ENCODE assay signal across 1 cellular context in genomic region chr18:41982942-41983660, GRCh38.
TF ChIP-seq lines count a peak whose summit lies in the region.

No MANE protein-coding gene starts in this region.

TF ChIP-seq in WTC11, 78 proteins besides CTCF, POLR2A, EP300 and RAD21 (continued from another document):
- TF ChIP-seq AFF4 (CRISPR knock-in tag; IDR thresholded peaks at IDR 0.05; ENCODE audit: borderline replicate concordance) (no peak), ZBTB21 (CRISPR knock-in tag; IDR thresholded peaks at IDR 0.05; ENCODE audit: borderline replicate concordance) (no peak), ELF4 (CRISPR knock-in tag; IDR thresholded peaks at IDR 0.05; ENCODE audit: low read depth) (no peak), ZNF281 (CRISPR knock-in tag; IDR thresholded peaks at IDR 0.05) (no peak), FOXP4 (CRISPR knock-in tag; IDR thresholded peaks at IDR 0.05) (no peak), NR2C2 (CRISPR knock-in tag; IDR thresholded peaks at IDR 0.05) (no peak), ZNF263 (CRISPR knock-in tag; IDR thresholded peaks at IDR 0.05; ENCODE audit: low read depth) (no peak), RELA (CRISPR knock-in tag; IDR thresholded peaks at IDR 0.05; ENCODE audit: borderline replicate concordance) (no peak), ZNF396 (CRISPR knock-in tag; IDR thresholded peaks at IDR 0.05; ENCODE audit: borderline replicate concordance) (no peak), HMGA2 (CRISPR knock-in tag; IDR thresholded peaks at IDR 0.05) (no peak), SOX15 (CRISPR knock-in tag; IDR thresholded peaks at IDR 0.05) (no peak)
- TF ChIP-seq, protein P1, sequence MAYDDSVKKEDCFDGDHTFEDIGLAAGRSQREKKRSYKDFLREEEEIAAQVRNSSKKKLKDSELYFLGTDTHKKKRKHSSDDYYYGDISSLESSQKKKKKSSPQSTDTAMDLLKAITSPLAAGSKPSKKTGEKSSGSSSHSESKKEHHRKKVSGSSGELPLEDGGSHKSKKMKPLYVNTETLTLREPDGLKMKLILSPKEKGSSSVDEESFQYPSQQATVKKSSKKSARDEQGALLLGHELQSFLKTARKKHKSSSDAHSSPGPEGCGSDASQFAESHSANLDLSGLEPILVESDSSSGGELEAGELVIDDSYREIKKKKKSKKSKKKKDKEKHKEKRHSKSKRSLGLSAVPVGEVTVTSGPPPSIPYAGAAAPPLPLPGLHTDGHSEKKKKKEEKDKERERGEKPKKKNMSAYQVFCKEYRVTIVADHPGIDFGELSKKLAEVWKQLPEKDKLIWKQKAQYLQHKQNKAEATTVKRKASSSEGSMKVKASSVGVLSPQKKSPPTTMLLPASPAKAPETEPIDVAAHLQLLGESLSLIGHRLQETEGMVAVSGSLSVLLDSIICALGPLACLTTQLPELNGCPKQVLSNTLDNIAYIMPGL (CRISPR knock-in tag; IDR thresholded peaks at IDR 0.05) = no peak
- TF ChIP-seq, protein P2, sequence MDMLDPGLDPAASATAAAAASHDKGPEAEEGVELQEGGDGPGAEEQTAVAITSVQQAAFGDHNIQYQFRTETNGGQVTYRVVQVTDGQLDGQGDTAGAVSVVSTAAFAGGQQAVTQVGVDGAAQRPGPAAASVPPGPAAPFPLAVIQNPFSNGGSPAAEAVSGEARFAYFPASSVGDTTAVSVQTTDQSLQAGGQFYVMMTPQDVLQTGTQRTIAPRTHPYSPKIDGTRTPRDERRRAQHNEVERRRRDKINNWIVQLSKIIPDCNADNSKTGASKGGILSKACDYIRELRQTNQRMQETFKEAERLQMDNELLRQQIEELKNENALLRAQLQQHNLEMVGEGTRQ (CRISPR knock-in tag; IDR thresholded peaks at IDR 0.05) = no peak
- TF ChIP-seq, protein P3, sequence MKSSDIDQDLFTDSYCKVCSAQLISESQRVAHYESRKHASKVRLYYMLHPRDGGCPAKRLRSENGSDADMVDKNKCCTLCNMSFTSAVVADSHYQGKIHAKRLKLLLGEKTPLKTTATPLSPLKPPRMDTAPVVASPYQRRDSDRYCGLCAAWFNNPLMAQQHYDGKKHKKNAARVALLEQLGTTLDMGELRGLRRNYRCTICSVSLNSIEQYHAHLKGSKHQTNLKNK (CRISPR knock-in tag; IDR thresholded peaks at IDR 0.05) = no peak
